In the genomic region with DNA sequence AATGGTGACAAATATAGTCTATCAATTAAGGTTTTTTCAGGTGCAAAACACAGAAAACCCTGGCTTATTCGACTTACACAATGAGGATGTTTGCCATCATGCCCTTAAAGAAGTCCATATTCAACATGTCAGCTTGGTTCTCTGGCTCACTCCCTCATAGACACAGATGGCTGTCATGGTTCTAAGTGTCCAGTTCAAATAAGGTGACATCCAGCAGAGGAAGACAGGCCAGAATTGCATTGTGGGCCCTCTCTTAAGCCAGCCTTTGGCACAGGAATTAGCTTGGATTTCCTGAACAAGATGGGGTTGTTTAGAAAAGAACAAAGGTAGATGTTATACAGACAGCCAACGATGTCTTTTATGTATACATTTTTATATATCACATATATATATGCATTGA, we compare ENCODE assay signal across 24 cellular contexts.
"Had no signal": no experiment of that assay in that cellular context is flagged by ENCODE, and none has a peak within 500 bp of the region (broad histone marks: within the 10 kb centered on the region; RNA-seq: fewer than 3 reads in every experiment).

No MANE protein-coding gene starts in this region.

- H3K27me3 Mint-ChIP-seq: effector memory CD8-positive, alpha-beta T cell; stimulated activated naive CD8-positive, alpha-beta T cell treated with anti-CD3 and anti-CD28 coated beads, Interleukin-15, amount 100 ng/mL, for 72 hours had no signal

- H3K4me3 ChIP-seq: esophagus squamous epithelium, hepatocyte, left lung, lower lobe of right lung, ovary, psoas muscle, right lobe of liver, suprapubic skin, transverse colon had no signal

- H3K27ac ChIP-seq: esophagus squamous epithelium, hepatocyte, left lung, lower lobe of right lung, ovary, psoas muscle, right lobe of liver, suprapubic skin, transverse colon had no signal

- H3K4me3 Mint-ChIP-seq: effector memory CD8-positive, alpha-beta T cell had no signal

- H3K9me3 ChIP-seq: esophagus squamous epithelium, left lung, lower lobe of right lung, ovary, psoas muscle, right lobe of liver, suprapubic skin, transverse colon had no signal

- H3K4me1 ChIP-seq: left lung had no signal

- H3K36me3 Mint-ChIP-seq: natural killer cell had no signal

- H3K27ac Mint-ChIP-seq: effector memory CD8-positive, alpha-beta T cell had no signal

- FAIRE-seq: endometrium, kidney, small intestine had no signal

- ATAC-seq: effector memory CD8-positive, alpha-beta T cell; left lung; lower lobe of right lung; natural killer cell; right lobe of liver; stimulated activated naive CD8-positive, alpha-beta T cell treated with anti-CD3 and anti-CD28 coated beads, Interleukin-15, amount 100 ng/mL, for 72 hours had no signal

- DNase-seq: cortex of kidney; effector memory CD8-positive, alpha-beta T cell; erythroblast; esophagus squamous epithelium; foreskin melanocyte; kidney; left lung; lower lobe of right lung; natural killer cell; occipital lobe; ovary; posterior cingulate gyrus; psoas muscle; right lobe of liver; small intestine; stimulated activated CD4-positive, alpha-beta T cell treated with anti-CD3 and anti-CD28 coated beads, Interleukin-1b, Interleukin-23, amount 100 ng/mL, for 48 hours; stimulated activated CD4-positive, alpha-beta T cell treated with anti-CD3 and anti-CD28 coated beads, Interleukin-4, amount 100 ng/mL, for 1 hour; stimulated activated CD8-positive, alpha-beta memory T cell treated with anti-CD3 and anti-CD28 coated beads, Interleukin-4, amount 100 ng/mL, for 48 hours; stimulated activated naive CD4-positive, alpha-beta T cell; stimulated activated naive CD8-positive, alpha-beta T cell treated with anti-CD3 and anti-CD28 coated beads, Interleukin-15, amount 100 ng/mL, for 72 hours; transverse colon had no signal

- H3K36me3 ChIP-seq: esophagus squamous epithelium, left lung, lower lobe of right lung, ovary, right lobe of liver, suprapubic skin, transverse colon had no signal

- H3K9me3 Mint-ChIP-seq: effector memory CD8-positive, alpha-beta T cell; natural killer cell; stimulated activated naive CD8-positive, alpha-beta T cell treated with anti-CD3 and anti-CD28 coated beads, Interleukin-15, amount 100 ng/mL, for 72 hours had no signal

- H3K27me3 ChIP-seq: esophagus squamous epithelium, hepatocyte, left lung, ovary, right lobe of liver, suprapubic skin, transverse colon had no signal
